ENCODE assay signal across 22 cellular contexts in the genomic region with DNA sequence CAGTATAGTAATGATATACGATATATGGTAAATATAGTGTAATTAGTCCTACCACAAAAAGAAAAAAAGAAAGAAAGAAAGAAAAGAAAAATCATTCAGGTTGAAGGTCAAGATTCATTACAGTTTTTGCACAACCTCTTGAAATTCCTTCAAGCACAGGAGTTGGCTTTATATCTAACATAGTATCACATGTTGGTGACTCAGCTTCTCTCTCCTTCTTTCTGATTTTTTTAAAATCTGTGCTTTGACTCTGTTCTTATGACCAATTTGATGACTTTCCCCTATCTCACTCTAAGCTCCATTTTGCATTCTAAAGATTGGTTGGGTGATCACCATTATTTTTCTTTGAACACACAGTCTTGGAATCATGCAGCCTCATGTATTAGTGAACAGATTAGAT.
DNase-seq lines count a peak whose midpoint lies in the region; ATAC-seq and TF ChIP-seq lines count a peak whose summit lies in the region.
"Had no signal": no experiment of that assay in that cellular context is flagged by ENCODE, and none has a peak within 500 bp of the region (broad histone marks: within the 10 kb centered on the region; RNA-seq: fewer than 3 reads in every experiment).

No MANE protein-coding gene starts in this region.

- H3K27ac ChIP-seq in WERI-Rb-1, result no peak overlapping the region
- H3K27ac ChIP-seq: body of pancreas, coronary artery had no signal

- no peaks in the 10 kb centered on the region for H3K36me3 ChIP-seq in WERI-Rb-1

- H3K27ac Mint-ChIP-seq in stimulated activated memory B cell treated with anti-CD40 and anti-IgM and Interleukin-4, amounts not matched to agents 10 μg/mL and 1 μg/mL and 100 μg/mL, for 72 hours, result no peak overlapping the region
- H3K27ac Mint-ChIP-seq: activated CD4-positive, alpha-beta T cell treated with anti-CD3 and anti-CD28 coated beads for 36 hours; activated T-cell treated with anti-CD3 and anti-CD28 coated beads, Interleukin-2, amount 50 U/mL, for 72 hours; CD4-positive, CD25-positive, alpha-beta regulatory T cell; stimulated activated effector memory CD8-positive, alpha-beta T cell treated with anti-CD3 and anti-CD28 coated beads, Interleukin-12 subunit alpha, Interleukin-12 subunit beta, amount 100 ng/mL, for 72 hours had no signal

- H3K9me3 ChIP-seq in WERI-Rb-1 (ENCODE audit: severe bottlenecking), result no peaks in the 10 kb centered on the region
- H3K9me3 ChIP-seq: body of pancreas had no signal

- no peaks in the 10 kb centered on the region for H3K4me1 Mint-ChIP-seq in stimulated activated memory B cell treated with anti-CD40 and anti-IgM and Interleukin-4, amounts not matched to agents 10 μg/mL and 1 μg/mL and 100 μg/mL, for 72 hours
- H3K4me1 Mint-ChIP-seq: activated CD4-positive, alpha-beta T cell treated with anti-CD3 and anti-CD28 coated beads for 36 hours; CD4-positive, CD25-positive, alpha-beta regulatory T cell; stimulated activated effector memory CD8-positive, alpha-beta T cell treated with anti-CD3 and anti-CD28 coated beads, Interleukin-12 subunit alpha, Interleukin-12 subunit beta, amount 100 ng/mL, for 72 hours had no signal

- H3K4me3 Mint-ChIP-seq in stimulated activated memory B cell treated with anti-CD40 and anti-IgM and Interleukin-4, amounts not matched to agents 10 μg/mL and 1 μg/mL and 100 μg/mL, for 72 hours, result no peak overlapping the region
- H3K4me3 Mint-ChIP-seq: activated CD4-positive, alpha-beta T cell treated with anti-CD3 and anti-CD28 coated beads for 36 hours; activated T-cell treated with anti-CD3 and anti-CD28 coated beads, Interleukin-2, amount 50 U/mL, for 72 hours; stimulated activated effector memory CD8-positive, alpha-beta T cell treated with anti-CD3 and anti-CD28 coated beads, Interleukin-12 subunit alpha, Interleukin-12 subunit beta, amount 100 ng/mL, for 72 hours had no signal

- TF ChIP-seq CTCF in epithelial cell of proximal tubule (conservative IDR thresholded peaks at IDR 0.05; ENCODE audit: low read depth, low read length) (no peak), WERI-Rb-1 (IDR thresholded peaks at IDR 0.05; ENCODE audit: low read depth, low read length) (no peak)

- H3K9me3 Mint-ChIP-seq in stimulated activated memory B cell treated with anti-CD40 and anti-IgM and Interleukin-4, amounts not matched to agents 10 μg/mL and 1 μg/mL and 100 μg/mL, for 72 hours, result no peaks in the 10 kb centered on the region
- H3K9me3 Mint-ChIP-seq: activated T-cell treated with anti-CD3 and anti-CD28 coated beads, Interleukin-2, amount 50 U/mL, for 72 hours had no signal

- no peak for ATAC-seq in stimulated activated memory B cell treated with anti-CD40 and anti-IgM and Interleukin-4, amounts not matched to agents 10 μg/mL and 1 μg/mL and 100 μg/mL, for 72 hours
- ATAC-seq: activated CD4-positive, alpha-beta T cell treated with anti-CD3 and anti-CD28 coated beads for 36 hours; activated T-cell treated with anti-CD3 and anti-CD28 coated beads, Interleukin-2, amount 50 U/mL, for 72 hours; body of pancreas; right cardiac atrium; stimulated activated effector memory CD8-positive, alpha-beta T cell treated with anti-CD3 and anti-CD28 coated beads, Interleukin-12 subunit alpha, Interleukin-12 subunit beta, amount 100 ng/mL, for 72 hours had no signal

- peak; percentile 10 for DNase-seq in Caki2 (ENCODE audit: low read depth)
- peak; percentile 4 for DNase-seq in SK-MEL-5 (ENCODE audit: low read depth, low spot score)
- peak; percentile 3 for DNase-seq in epithelial cell of proximal tubule (ENCODE audit: low read depth)
- peak; percentile 18 for DNase-seq in myocyte (ENCODE audit: low read depth)
- no peak for DNase-seq in WERI-Rb-1
- DNase-seq in AG08395 (ENCODE audit: low spot score), result no peak
- no peak for DNase-seq in NCI-H1092 treated with DMSO at 0.1 percent for 48 hours (lab: John Stamatoyannopoulos, UW)
- DNase-seq: activated CD4-positive, alpha-beta T cell treated with anti-CD3 and anti-CD28 coated beads for 36 hours; activated naive CD4-positive, alpha-beta T cell treated with anti-CD3 and anti-CD28 coated beads, Interleukin-2, amount 50 U/mL, for 16 hours; activated T-cell treated with anti-CD3 and anti-CD28 coated beads, Interleukin-2, amount 50 U/mL, for 72 hours; body of pancreas; CD4-positive, CD25-positive, alpha-beta regulatory T cell; GOT3; kidney glomerular epithelial cell; NCI-H1105 treated with DMSO at 0.1 percent for 48 hours; NCI-H2107; NCI-H526; nucleus accumbens; right cardiac atrium had no signal

- in situ Hi-C loops in Caki2 (cut with HindIII; ENCODE audit: low pct_unique_long_range_greater_than_20kb, low sequenced_read_pairs), result no loop called here
- in situ Hi-C loops in SK-MEL-5 (cut with HindIII; ENCODE audit: low pct_unique_long_range_greater_than_20kb, low sequenced_read_pairs), result no loop called here

- H3K4me3 ChIP-seq in epithelial cell of proximal tubule (ENCODE audit: low read depth, low read length) (no peak overlapping the region), WERI-Rb-1 (ENCODE audit: low read depth, low read length) (no peak overlapping the region)
- H3K4me3 ChIP-seq: body of pancreas, coronary artery had no signal

- H3K27me3 ChIP-seq in WERI-Rb-1 (ENCODE audit: insufficient read depth, low read depth, severe bottlenecking), result no peaks in the 10 kb centered on the region
- H3K27me3 ChIP-seq: body of pancreas had no signal

- H3K36me3 Mint-ChIP-seq in stimulated activated memory B cell treated with anti-CD40 and anti-IgM and Interleukin-4, amounts not matched to agents 10 μg/mL and 1 μg/mL and 100 μg/mL, for 72 hours, result no peaks in the 10 kb centered on the region
- H3K36me3 Mint-ChIP-seq: CD4-positive, CD25-positive, alpha-beta regulatory T cell; stimulated activated effector memory CD8-positive, alpha-beta T cell treated with anti-CD3 and anti-CD28 coated beads, Interleukin-12 subunit alpha, Interleukin-12 subunit beta, amount 100 ng/mL, for 72 hours had no signal

- no peaks in the 10 kb centered on the region for H3K27me3 Mint-ChIP-seq in stimulated activated memory B cell treated with anti-CD40 and anti-IgM and Interleukin-4, amounts not matched to agents 10 μg/mL and 1 μg/mL and 100 μg/mL, for 72 hours
- H3K27me3 Mint-ChIP-seq: activated CD4-positive, alpha-beta T cell treated with anti-CD3 and anti-CD28 coated beads for 36 hours; CD4-positive, CD25-positive, alpha-beta regulatory T cell had no signal

Comparison
In these comparisons a context has a peak if more than half of its experiments do, and no peak if none do; other contexts are left out.
1. DNase-seq: peak in Caki2 (single experiment), SK-MEL-5 (single experiment), epithelial cell of proximal tubule (single experiment) and myocyte (single experiment); none in WERI-Rb-1 (single experiment), AG08395 (single experiment) and NCI-H1092 treated with DMSO at 0.1 percent for 48 hours (single experiment).